ENCODE assay signal across 8 cellular contexts in genomic region chr11:128687321-128687720, GRCh38. TPM values are rescaled to one million over a fixed set of nuclear protein-coding genes. Genes with fewer than 3 reads are reported as not detected.
DNase-seq lines count a peak whose midpoint lies in the region; ATAC-seq lines count a peak whose summit lies in the region.

No MANE protein-coding gene starts in this region.

- peaks cover 7% of the 10 kb centered on the region for H3K9me3 ChIP-seq in thymus (ENCODE audit: control insufficient read depth)

- H3K36me3 ChIP-seq in thymus (ENCODE audit: control insufficient read depth, insufficient read depth) = no peaks in the 10 kb centered on the region

- H3K27ac ChIP-seq in thymus (ENCODE audit: low read depth) = no peak overlapping the region

- H3K27me3 ChIP-seq in thymus (ENCODE audit: control insufficient read depth, insufficient read depth) = peaks cover 41% of the 10 kb centered on the region

- H3K9me3 Mint-ChIP-seq in activated naive CD4-positive, alpha-beta T cell treated with anti-CD3 and anti-CD28 coated beads, Interleukin-2, amount 50 U/mL, for 24 hours = no peaks in the 10 kb centered on the region

- peaks cover 44% of the 10 kb centered on the region for H3K4me1 Mint-ChIP-seq in activated naive CD4-positive, alpha-beta T cell treated with anti-CD3 and anti-CD28 coated beads, Interleukin-2, amount 50 U/mL, for 24 hours

- peaks cover 20% of the 10 kb centered on the region for H3K4me1 ChIP-seq in thymus (ENCODE audit: control insufficient read depth, insufficient read depth, low read length)

- no peak for ATAC-seq in GM18907 (IDR thresholded peaks at IDR 0.05; ENCODE audit: unreplicated experiment)

- 17% methylated on average over 19 of the region's 19 CpGs for WGBS in thymus

- peak overlapping the region; percentile 28 for H3K4me3 ChIP-seq in thymus (ENCODE audit: low read length)

- no peak overlapping the region for H3K27ac Mint-ChIP-seq in activated naive CD4-positive, alpha-beta T cell treated with anti-CD3 and anti-CD28 coated beads, Interleukin-2, amount 50 U/mL, for 24 hours

- H3K36me3 Mint-ChIP-seq in activated naive CD4-positive, alpha-beta T cell treated with anti-CD3 and anti-CD28 coated beads, Interleukin-2, amount 50 U/mL, for 24 hours = no peaks in the 10 kb centered on the region

- H3K4me3 Mint-ChIP-seq in activated naive CD4-positive, alpha-beta T cell treated with anti-CD3 and anti-CD28 coated beads, Interleukin-2, amount 50 U/mL, for 24 hours = peak overlapping the region; percentile 87

- H3K27me3 Mint-ChIP-seq in activated naive CD4-positive, alpha-beta T cell treated with anti-CD3 and anti-CD28 coated beads, Interleukin-2, amount 50 U/mL, for 24 hours = peaks cover 13% of the 10 kb centered on the region

- peak; percentile 34 to 52 for DNase-seq in activated CD4-positive, alpha-beta T cell treated with anti-CD3 and anti-CD28 coated beads, Interleukin-2, amount 50 U/mL, for 48 hours
- DNase-seq in activated CD4-positive, alpha-beta T cell treated with anti-CD3 and anti-CD28 coated beads, Interleukin-2, amount 50 U/mL, for 4 hours = no peak
- DNase-seq in iPS-NIHi11 (ENCODE audit: low spot score) (peak; percentile 74), NOMO-1 treated with DMSO at 0.1 percent for 48 hours (lab: John Stamatoyannopoulos, UW; ENCODE audit: unreplicated experiment) (no peak)
- DNase-seq in stimulated activated CD4-positive, alpha-beta T cell treated with anti-CD3 and anti-CD28 coated beads, Interleukin-4, amount 100 ng/mL, for 1 hour = no peak

RNA-seq across cellular contexts. Expression of gene FLI1, which starts 6.6 kb away (rescaled TPM):
- polyA plus RNA-seq in thymus = 42.7 TPM

Comparison
In these comparisons a context has a peak if more than half of its experiments do, and no peak if none do; other contexts are left out.
1. DNase-seq: peak in activated CD4-positive, alpha-beta T cell treated with anti-CD3 and anti-CD28 coated beads, Interleukin-2, amount 50 U/mL, for 48 hours (2 of 2) and iPS-NIHi11 (single experiment); none in activated CD4-positive, alpha-beta T cell treated with anti-CD3 and anti-CD28 coated beads, Interleukin-2, amount 50 U/mL, for 4 hours (0 of 2), NOMO-1 treated with DMSO at 0.1 percent for 48 hours (single experiment) and stimulated activated CD4-positive, alpha-beta T cell treated with anti-CD3 and anti-CD28 coated beads, Interleukin-4, amount 100 ng/mL, for 1 hour (single experiment).